ENCODE assay signal across 39 cellular contexts in the genomic region with DNA sequence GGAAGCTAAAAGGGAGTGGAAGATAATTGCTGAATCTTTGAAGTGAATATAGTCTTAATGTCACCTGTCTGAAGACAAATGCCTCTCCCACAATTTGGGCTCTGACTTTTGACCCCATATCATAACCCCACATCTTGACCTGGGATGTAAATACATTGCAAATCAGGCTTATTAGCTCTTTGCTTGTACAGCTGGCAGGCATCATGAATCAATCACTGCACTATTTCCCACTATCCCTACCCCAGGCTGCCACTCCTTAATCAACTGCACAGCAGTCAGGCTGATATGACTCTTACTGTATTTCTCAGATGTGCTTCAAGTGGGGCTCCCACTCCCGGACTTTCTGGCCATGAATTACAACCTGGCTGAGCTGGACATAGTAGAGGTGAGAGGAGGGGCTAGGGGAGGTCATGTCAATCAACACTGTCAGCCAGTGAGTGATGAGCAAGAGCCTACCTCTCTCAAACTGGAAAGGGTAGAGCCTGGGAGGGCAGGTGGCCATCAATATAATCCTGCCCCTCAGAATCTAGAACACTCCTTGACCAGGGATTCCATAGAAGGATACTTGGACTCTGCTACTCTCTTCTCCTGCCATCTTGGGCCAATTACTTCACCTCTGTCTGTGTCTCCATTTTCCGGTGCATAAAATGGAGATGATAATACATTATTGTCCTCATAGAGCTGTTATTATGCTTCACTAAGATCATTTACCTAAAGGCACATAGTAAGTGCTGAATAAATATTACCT. TPM values are rescaled to one million over a fixed set of nuclear protein-coding genes. Genes with fewer than 3 reads are reported as not detected.
"Had no signal": no experiment of that assay in that cellular context is flagged by ENCODE, and none has a peak within 500 bp of the region (broad histone marks: within the 10 kb centered on the region; RNA-seq: fewer than 3 reads in every experiment).

No MANE protein-coding gene starts in this region.

- FAIRE-seq: astrocyte, TTC549 had no signal

- DNase-seq: activated B cell treated with CpG ODN at 0.5 μM for 24 hours; activated CD4-positive, alpha-beta memory T cell treated with anti-CD3 and anti-CD28 coated beads for 36 hours; activated CD4-positive, alpha-beta T cell treated with anti-CD3 and anti-CD28 coated beads for 4 hours; activated CD4-positive, alpha-beta T cell treated with anti-CD3 and anti-CD28 coated beads, Interleukin-2, amount 10 ng/mL, durations not matched to agents 24 days and 14 days; activated CD4-positive, alpha-beta T cell treated with anti-CD3 and anti-CD28 coated beads, Interleukin-2, amount 50 U/mL, for 1 hour; activated CD4-positive, alpha-beta T cell treated with anti-CD3 and anti-CD28 coated beads, Interleukin-2, amount 50 U/mL, for 4 hours; activated CD4-positive, CD25-positive, alpha-beta regulatory T cell treated with anti-CD3 and anti-CD28 coated beads, Interleukin-2, amount 50 U/mL, for 72 hours; activated CD8-positive, alpha-beta memory T cell treated with anti-CD3 and anti-CD28 coated beads, Interleukin-2, amount 50 U/mL, for 4 hours; activated CD8-positive, alpha-beta T cell treated with anti-CD3 and anti-CD28 coated beads for 36 hours; activated effector memory CD4-positive, alpha-beta T cell treated with anti-CD3 and anti-CD28 coated beads, Interleukin-2, amount 50 U/mL, for 16 hours; activated gamma-delta T cell treated with Interleukin-2 at 50 U/mL for 16 hours; activated naive CD4-positive, alpha-beta T cell; activated naive CD4-positive, alpha-beta T cell treated with anti-CD3 and anti-CD28 coated beads for 36 hours; activated naive CD4-positive, alpha-beta T cell treated with anti-CD3 and anti-CD28 coated beads, Interleukin-2, amount 50 U/mL, for 16 hours; activated naive CD8-positive, alpha-beta T cell treated with anti-CD3 and anti-CD28 coated beads for 36 hours; activated T-cell treated with anti-CD3 and anti-CD28 coated beads for 4 hours; activated T-cell treated with anti-CD3 and anti-CD28 coated beads, Interleukin-2, amount 50 U/mL, for 1 hour; activated T-cell treated with anti-CD3 and anti-CD28 coated beads, Interleukin-2, amount 50 U/mL, for 4 hours; activated T-cell treated with anti-CD3 and anti-CD28 coated beads, Interleukin-2, amount 50 U/mL, for 72 hours; adrenal gland; amniotic stem cell; aorta; body of pancreas; brain microvascular endothelial cell; central memory CD4-positive, alpha-beta T cell; T-cell; T-helper 17 cell had no signal

- H3K27ac ChIP-seq: adrenal gland, body of pancreas, brain microvascular endothelial cell, breast epithelium, VCaP had no signal

- H3K36me3 ChIP-seq: adrenal gland, brain microvascular endothelial cell, breast epithelium had no signal

- H3K27ac Mint-ChIP-seq: activated B cell treated with CpG ODN at 0.5 μM for 24 hours; activated CD4-positive, alpha-beta memory T cell treated with anti-CD3 and anti-CD28 coated beads for 36 hours; activated CD4-positive, alpha-beta T cell treated with anti-CD3 and anti-CD28 coated beads, Interleukin-2, amount 10 ng/mL, durations not matched to agents 24 days and 14 days; activated CD8-positive, alpha-beta T cell treated with anti-CD3 and anti-CD28 coated beads for 36 hours; activated naive CD4-positive, alpha-beta T cell treated with anti-CD3 and anti-CD28 coated beads for 36 hours; activated naive CD4-positive, alpha-beta T cell treated with anti-CD3 and anti-CD28 coated beads, Interleukin-2, amount 50 U/mL, for 72 hours; activated naive CD8-positive, alpha-beta T cell treated with anti-CD3 and anti-CD28 coated beads for 36 hours; activated T-cell treated with anti-CD3 and anti-CD28 coated beads, Interleukin-2, amount 50 U/mL, for 72 hours; activated T-helper 1 cell treated with anti-CD3 and anti-CD28 coated beads, Interleukin-12 subunit alpha, Interleukin-12 subunit beta, Interleukin-2, Interleukin-4 antibody, amounts not matched to agents 30 ng/mL and 10 ng/mL and 1 ng/mL, durations not matched to agents 14 hours and 24 hours and 36 hours; activated T-helper 17 cell treated with anti-CD3 and anti-CD28 coated beads, Interleukin-2, amount 50 U/mL, for 72 hours; T-cell; T-helper 17 cell had no signal

- H3K27me3 ChIP-seq: adrenal gland, body of pancreas, brain microvascular endothelial cell, breast epithelium had no signal

- H3K9me3 ChIP-seq: adrenal gland had no signal

- H3K27me3 Mint-ChIP-seq: activated B cell treated with CpG ODN at 0.5 μM for 24 hours; activated CD4-positive, alpha-beta memory T cell treated with anti-CD3 and anti-CD28 coated beads for 36 hours; activated CD4-positive, alpha-beta T cell treated with anti-CD3 and anti-CD28 coated beads, Interleukin-2, amount 10 ng/mL, durations not matched to agents 24 days and 14 days; activated CD8-positive, alpha-beta T cell treated with anti-CD3 and anti-CD28 coated beads for 36 hours; activated naive CD8-positive, alpha-beta T cell treated with anti-CD3 and anti-CD28 coated beads for 36 hours; activated T-helper 17 cell treated with anti-CD3 and anti-CD28 coated beads, Interleukin-2, amount 50 U/mL, for 72 hours; T-cell; T-helper 17 cell had no signal

- H3K4me3 ChIP-seq: adrenal gland, body of pancreas, breast epithelium had no signal

- H3K4me3 Mint-ChIP-seq: activated B cell treated with CpG ODN at 0.5 μM for 24 hours; activated CD4-positive, alpha-beta memory T cell treated with anti-CD3 and anti-CD28 coated beads for 36 hours; activated CD4-positive, alpha-beta T cell treated with anti-CD3 and anti-CD28 coated beads, Interleukin-2, amount 10 ng/mL, durations not matched to agents 24 days and 14 days; activated CD8-positive, alpha-beta T cell treated with anti-CD3 and anti-CD28 coated beads for 36 hours; activated naive CD4-positive, alpha-beta T cell treated with anti-CD3 and anti-CD28 coated beads for 36 hours; activated naive CD8-positive, alpha-beta T cell treated with anti-CD3 and anti-CD28 coated beads for 36 hours; activated T-cell treated with anti-CD3 and anti-CD28 coated beads, Interleukin-2, amount 50 U/mL, for 4 hours; activated T-cell treated with anti-CD3 and anti-CD28 coated beads, Interleukin-2, amount 50 U/mL, for 72 hours; activated T-helper 1 cell treated with anti-CD3 and anti-CD28 coated beads, Interleukin-12 subunit alpha, Interleukin-12 subunit beta, Interleukin-2, Interleukin-4 antibody, amounts not matched to agents 30 ng/mL and 10 ng/mL and 1 ng/mL, durations not matched to agents 14 hours and 24 hours and 36 hours; activated T-helper 17 cell treated with anti-CD3 and anti-CD28 coated beads, Interleukin-2, amount 50 U/mL, for 72 hours; T-cell; T-helper 17 cell had no signal

- ATAC-seq: activated CD8-positive, alpha-beta T cell treated with anti-CD3 and anti-CD28 coated beads for 36 hours; activated naive CD4-positive, alpha-beta T cell treated with anti-CD3 and anti-CD28 coated beads, Interleukin-2, amount 50 U/mL, for 72 hours; activated T-cell treated with anti-CD3 and anti-CD28 coated beads, Interleukin-2, amount 50 U/mL, for 4 hours; activated T-cell treated with anti-CD3 and anti-CD28 coated beads, Interleukin-2, amount 50 U/mL, for 72 hours; activated T-helper 17 cell treated with anti-CD3 and anti-CD28 coated beads, Interleukin-2, amount 50 U/mL, for 72 hours; body of pancreas; T-cell; T-helper 17 cell had no signal

- H3K4me1 ChIP-seq: adrenal gland, body of pancreas, breast epithelium had no signal

- H3K36me3 Mint-ChIP-seq: activated CD4-positive, alpha-beta memory T cell treated with anti-CD3 and anti-CD28 coated beads for 36 hours; activated naive CD8-positive, alpha-beta T cell treated with anti-CD3 and anti-CD28 coated beads for 36 hours had no signal

- H3K4me1 Mint-ChIP-seq: activated B cell treated with CpG ODN at 0.5 μM for 24 hours; activated CD4-positive, alpha-beta T cell treated with anti-CD3 and anti-CD28 coated beads, Interleukin-2, amount 10 ng/mL, durations not matched to agents 24 days and 14 days; activated naive CD8-positive, alpha-beta T cell treated with anti-CD3 and anti-CD28 coated beads for 36 hours; activated T-helper 17 cell treated with anti-CD3 and anti-CD28 coated beads, Interleukin-2, amount 50 U/mL, for 72 hours; T-cell; T-helper 17 cell had no signal

RNA-seq across cellular contexts. Expression of gene BPIFB3, which starts 10.5 kb away (rescaled TPM):
- total RNA-seq: activated B cell treated with CpG ODN at 0.5 μM for 24 hours; activated CD4-positive, alpha-beta memory T cell treated with anti-CD3 and anti-CD28 coated beads for 36 hours; activated CD4-positive, alpha-beta T cell treated with anti-CD3 and anti-CD28 coated beads, Interleukin-2, amount 10 ng/mL, durations not matched to agents 24 days and 14 days; activated CD8-positive, alpha-beta memory T cell treated with anti-CD3 and anti-CD28 coated beads for 36 hours; activated CD8-positive, alpha-beta T cell treated with anti-CD3 and anti-CD28 coated beads for 36 hours; activated naive CD4-positive, alpha-beta T cell treated with anti-CD3 and anti-CD28 coated beads for 36 hours; activated naive CD4-positive, alpha-beta T cell treated with anti-CD3 and anti-CD28 coated beads, Interleukin-2, amount 50 U/mL, for 72 hours; activated naive CD8-positive, alpha-beta T cell treated with anti-CD3 and anti-CD28 coated beads for 36 hours; activated T-cell treated with anti-CD3 and anti-CD28 coated beads, Interleukin-2, amount 50 U/mL, for 4 hours; activated T-cell treated with anti-CD3 and anti-CD28 coated beads, Interleukin-2, amount 50 U/mL, for 72 hours; activated T-helper 1 cell treated with anti-CD3 and anti-CD28 coated beads, Interleukin-12 subunit alpha, Interleukin-12 subunit beta, Interleukin-2, Interleukin-4 antibody, amounts not matched to agents 30 ng/mL and 10 ng/mL and 1 ng/mL, durations not matched to agents 14 hours and 24 hours and 36 hours; activated T-helper 17 cell treated with anti-CD3 and anti-CD28 coated beads, Interleukin-2, amount 50 U/mL, for 72 hours; adrenal gland; aorta; astrocyte; body of pancreas; breast epithelium; cardiac septum; cerebellum; T-cell; T-helper 1 cell treated with Interleukin-12 subunit alpha and Interleukin-12 subunit beta and Interleukin-4 antibody, amounts not matched to agents 30 ng/mL and 1 ng/mL, for 36 hours; T-helper 17 cell; T-helper 2 cell treated with Interferon-gamma antibody and Interleukin-4, amounts not matched to agents 100 ng/mL and 5 ng/mL, for 36 hours had no signal
- polyA plus RNA-seq: adrenal gland, aorta had no signal

RNA-seq across cellular contexts. Expression of gene BPIFB6, which starts 11.7 kb away (rescaled TPM):
- total RNA-seq: activated B cell treated with CpG ODN at 0.5 μM for 24 hours; activated CD4-positive, alpha-beta memory T cell treated with anti-CD3 and anti-CD28 coated beads for 36 hours; activated CD4-positive, alpha-beta T cell treated with anti-CD3 and anti-CD28 coated beads, Interleukin-2, amount 10 ng/mL, durations not matched to agents 24 days and 14 days; activated CD8-positive, alpha-beta memory T cell treated with anti-CD3 and anti-CD28 coated beads for 36 hours; activated CD8-positive, alpha-beta T cell treated with anti-CD3 and anti-CD28 coated beads for 36 hours; activated naive CD4-positive, alpha-beta T cell treated with anti-CD3 and anti-CD28 coated beads for 36 hours; activated naive CD4-positive, alpha-beta T cell treated with anti-CD3 and anti-CD28 coated beads, Interleukin-2, amount 50 U/mL, for 72 hours; activated naive CD8-positive, alpha-beta T cell treated with anti-CD3 and anti-CD28 coated beads for 36 hours; activated T-cell treated with anti-CD3 and anti-CD28 coated beads, Interleukin-2, amount 50 U/mL, for 4 hours; activated T-cell treated with anti-CD3 and anti-CD28 coated beads, Interleukin-2, amount 50 U/mL, for 72 hours; activated T-helper 1 cell treated with anti-CD3 and anti-CD28 coated beads, Interleukin-12 subunit alpha, Interleukin-12 subunit beta, Interleukin-2, Interleukin-4 antibody, amounts not matched to agents 30 ng/mL and 10 ng/mL and 1 ng/mL, durations not matched to agents 14 hours and 24 hours and 36 hours; activated T-helper 17 cell treated with anti-CD3 and anti-CD28 coated beads, Interleukin-2, amount 50 U/mL, for 72 hours; adrenal gland; aorta; astrocyte; body of pancreas; breast epithelium; cardiac septum; cerebellum; T-cell; T-helper 1 cell treated with Interleukin-12 subunit alpha and Interleukin-12 subunit beta and Interleukin-4 antibody, amounts not matched to agents 30 ng/mL and 1 ng/mL, for 36 hours; T-helper 17 cell; T-helper 2 cell treated with Interferon-gamma antibody and Interleukin-4, amounts not matched to agents 100 ng/mL and 5 ng/mL, for 36 hours had no signal
- polyA plus RNA-seq: adrenal gland, aorta had no signal

RNA-seq across cellular contexts. Expression of gene BPIFB2, which starts 35.7 kb away (rescaled TPM):
- total RNA-seq: activated B cell treated with CpG ODN at 0.5 μM for 24 hours; activated CD4-positive, alpha-beta memory T cell treated with anti-CD3 and anti-CD28 coated beads for 36 hours; activated CD4-positive, alpha-beta T cell treated with anti-CD3 and anti-CD28 coated beads, Interleukin-2, amount 10 ng/mL, durations not matched to agents 24 days and 14 days; activated CD8-positive, alpha-beta memory T cell treated with anti-CD3 and anti-CD28 coated beads for 36 hours; activated CD8-positive, alpha-beta T cell treated with anti-CD3 and anti-CD28 coated beads for 36 hours; activated naive CD4-positive, alpha-beta T cell treated with anti-CD3 and anti-CD28 coated beads for 36 hours; activated naive CD4-positive, alpha-beta T cell treated with anti-CD3 and anti-CD28 coated beads, Interleukin-2, amount 50 U/mL, for 72 hours; activated naive CD8-positive, alpha-beta T cell treated with anti-CD3 and anti-CD28 coated beads for 36 hours; activated T-cell treated with anti-CD3 and anti-CD28 coated beads, Interleukin-2, amount 50 U/mL, for 72 hours; activated T-helper 1 cell treated with anti-CD3 and anti-CD28 coated beads, Interleukin-12 subunit alpha, Interleukin-12 subunit beta, Interleukin-2, Interleukin-4 antibody, amounts not matched to agents 30 ng/mL and 10 ng/mL and 1 ng/mL, durations not matched to agents 14 hours and 24 hours and 36 hours; activated T-helper 17 cell treated with anti-CD3 and anti-CD28 coated beads, Interleukin-2, amount 50 U/mL, for 72 hours; aorta; astrocyte; body of pancreas; cardiac septum; cerebellum; T-helper 1 cell treated with Interleukin-12 subunit alpha and Interleukin-12 subunit beta and Interleukin-4 antibody, amounts not matched to agents 30 ng/mL and 1 ng/mL, for 36 hours; T-helper 17 cell; T-helper 2 cell treated with Interferon-gamma antibody and Interleukin-4, amounts not matched to agents 100 ng/mL and 5 ng/mL, for 36 hours had no signal
- polyA plus RNA-seq: adrenal gland, aorta had no signal

RNA-seq across cellular contexts. Expression of gene BPIFB4, which starts 36.3 kb away (rescaled TPM):
- total RNA-seq: activated B cell treated with CpG ODN at 0.5 μM for 24 hours; activated CD4-positive, alpha-beta memory T cell treated with anti-CD3 and anti-CD28 coated beads for 36 hours; activated CD4-positive, alpha-beta T cell treated with anti-CD3 and anti-CD28 coated beads, Interleukin-2, amount 10 ng/mL, durations not matched to agents 24 days and 14 days; activated CD8-positive, alpha-beta memory T cell treated with anti-CD3 and anti-CD28 coated beads for 36 hours; activated CD8-positive, alpha-beta T cell treated with anti-CD3 and anti-CD28 coated beads for 36 hours; activated naive CD4-positive, alpha-beta T cell treated with anti-CD3 and anti-CD28 coated beads for 36 hours; activated naive CD4-positive, alpha-beta T cell treated with anti-CD3 and anti-CD28 coated beads, Interleukin-2, amount 50 U/mL, for 72 hours; activated naive CD8-positive, alpha-beta T cell treated with anti-CD3 and anti-CD28 coated beads for 36 hours; activated T-cell treated with anti-CD3 and anti-CD28 coated beads, Interleukin-2, amount 50 U/mL, for 4 hours; activated T-cell treated with anti-CD3 and anti-CD28 coated beads, Interleukin-2, amount 50 U/mL, for 72 hours; activated T-helper 1 cell treated with anti-CD3 and anti-CD28 coated beads, Interleukin-12 subunit alpha, Interleukin-12 subunit beta, Interleukin-2, Interleukin-4 antibody, amounts not matched to agents 30 ng/mL and 10 ng/mL and 1 ng/mL, durations not matched to agents 14 hours and 24 hours and 36 hours; activated T-helper 17 cell treated with anti-CD3 and anti-CD28 coated beads, Interleukin-2, amount 50 U/mL, for 72 hours; adrenal gland; aorta; astrocyte; body of pancreas; breast epithelium; cardiac septum; cerebellum; T-cell; T-helper 1 cell treated with Interleukin-12 subunit alpha and Interleukin-12 subunit beta and Interleukin-4 antibody, amounts not matched to agents 30 ng/mL and 1 ng/mL, for 36 hours; T-helper 17 cell; T-helper 2 cell treated with Interferon-gamma antibody and Interleukin-4, amounts not matched to agents 100 ng/mL and 5 ng/mL, for 36 hours had no signal
- polyA plus RNA-seq: aorta had no signal

RNA-seq across cellular contexts. Expression of gene SUN5, which starts 38.9 kb away (rescaled TPM):
- total RNA-seq: activated B cell treated with CpG ODN at 0.5 μM for 24 hours; activated CD4-positive, alpha-beta memory T cell treated with anti-CD3 and anti-CD28 coated beads for 36 hours; activated CD4-positive, alpha-beta T cell treated with anti-CD3 and anti-CD28 coated beads, Interleukin-2, amount 10 ng/mL, durations not matched to agents 24 days and 14 days; activated CD8-positive, alpha-beta memory T cell treated with anti-CD3 and anti-CD28 coated beads for 36 hours; activated CD8-positive, alpha-beta T cell treated with anti-CD3 and anti-CD28 coated beads for 36 hours; activated naive CD4-positive, alpha-beta T cell treated with anti-CD3 and anti-CD28 coated beads for 36 hours; activated naive CD4-positive, alpha-beta T cell treated with anti-CD3 and anti-CD28 coated beads, Interleukin-2, amount 50 U/mL, for 72 hours; activated naive CD8-positive, alpha-beta T cell treated with anti-CD3 and anti-CD28 coated beads for 36 hours; activated T-cell treated with anti-CD3 and anti-CD28 coated beads, Interleukin-2, amount 50 U/mL, for 4 hours; activated T-cell treated with anti-CD3 and anti-CD28 coated beads, Interleukin-2, amount 50 U/mL, for 72 hours; activated T-helper 1 cell treated with anti-CD3 and anti-CD28 coated beads, Interleukin-12 subunit alpha, Interleukin-12 subunit beta, Interleukin-2, Interleukin-4 antibody, amounts not matched to agents 30 ng/mL and 10 ng/mL and 1 ng/mL, durations not matched to agents 14 hours and 24 hours and 36 hours; activated T-helper 17 cell treated with anti-CD3 and anti-CD28 coated beads, Interleukin-2, amount 50 U/mL, for 72 hours; adrenal gland; aorta; astrocyte; body of pancreas; breast epithelium; cardiac septum; cerebellum; T-cell; T-helper 1 cell treated with Interleukin-12 subunit alpha and Interleukin-12 subunit beta and Interleukin-4 antibody, amounts not matched to agents 30 ng/mL and 1 ng/mL, for 36 hours; T-helper 17 cell; T-helper 2 cell treated with Interferon-gamma antibody and Interleukin-4, amounts not matched to agents 100 ng/mL and 5 ng/mL, for 36 hours had no signal
- polyA plus RNA-seq: adrenal gland, aorta had no signal
